Comparison of ENCODE assay signal across 1 cellular context in genomic region chr6:32153835-32154513, GRCh38.
TF ChIP-seq lines count a peak whose summit lies in the region.

Gene PPT2 (plus strand): TSS chr6:32154141. CDS start chr6:32154595, 454 bp downstream.

TF ChIP-seq in HepG2, 621 proteins besides CTCF, POLR2A, EP300 and RAD21 (continued from another document and continues in another):
- TF ChIP-seq ZKSCAN8 (CRISPR knock-in tag; IDR thresholded peaks at IDR 0.05; ENCODE audit: borderline replicate concordance) (peak; percentile 55; the same call in 1 of the 2 replicates), RBM39 (IDR thresholded peaks at IDR 0.05; ENCODE audit: low read depth, low read length, poor library complexity, severe bottlenecking) (peak; percentile 72), ZNF772 (CRISPR knock-in tag; IDR thresholded peaks at IDR 0.05) (peak; percentile 28; the same call in 1 of the 2 replicates), ZNF143 (CRISPR knock-in tag; IDR thresholded peaks at IDR 0.05) (no peak; the same call in 1 of the 2 replicates), ZNF615 (CRISPR knock-in tag; IDR thresholded peaks at IDR 0.05; ENCODE audit: borderline replicate concordance) (no peak), KMT2B (CRISPR knock-in tag; IDR thresholded peaks at IDR 0.05) (no peak), ELF3 (CRISPR knock-in tag; IDR thresholded peaks at IDR 0.05) (peak; percentile 69), NR2C2 (CRISPR knock-in tag; IDR thresholded peaks at IDR 0.05; ENCODE audit: borderline replicate concordance) (peak; percentile 93), RNF2 (conservative IDR thresholded peaks at IDR 0.05; ENCODE audit: low read depth) (no peak), ZNF710 (CRISPR knock-in tag; IDR thresholded peaks at IDR 0.05; ENCODE audit: borderline replicate concordance) (peak; percentile 83), ZNF251 (CRISPR knock-in tag; IDR thresholded peaks at IDR 0.05) (no peak; the same call in 1 of the 2 replicates), RERE (CRISPR knock-in tag; IDR thresholded peaks at IDR 0.05; ENCODE audit: low read depth) (no peak; the same call in 1 of the 2 replicates), HNF4G (IDR thresholded peaks at IDR 0.05; ENCODE audit: borderline replicate concordance, low read depth, low read length) (peak; percentile 57; the same call in 1 of the 2 replicates), HNF4G (CRISPR knock-in tag; IDR thresholded peaks at IDR 0.05; ENCODE audit: borderline replicate concordance, low read depth) (peak; percentile 26; the same call in 1 of the 2 replicates), PRDM4 (CRISPR knock-in tag; IDR thresholded peaks at IDR 0.05; ENCODE audit: borderline replicate concordance) (no peak), ZBTB33 (CRISPR knock-in tag; IDR thresholded peaks at IDR 0.05) (0 out of 2 replicates have a peak, but pooled peaks have one; percentile 28), POGZ (CRISPR knock-in tag; IDR thresholded peaks at IDR 0.05) (no peak; the same call in 1 of the 2 replicates), RXRB (CRISPR knock-in tag; IDR thresholded peaks at IDR 0.05; ENCODE audit: borderline replicate concordance) (peak; percentile 35), SRSF1 (optimal IDR thresholded peaks at IDR 0.05; ENCODE audit: low read depth, low read length) (no peak), BRF2 (CRISPR knock-in tag; IDR thresholded peaks at IDR 0.05) (no peak), HES4 (CRISPR knock-in tag; IDR thresholded peaks at IDR 0.05; ENCODE audit: borderline replicate concordance) (no peak), ZMAT5 (CRISPR knock-in tag; IDR thresholded peaks at IDR 0.05; ENCODE audit: borderline replicate concordance, low read depth) (no peak), HMGA1 (CRISPR knock-in tag; conservative IDR thresholded peaks at IDR 0.05) (no peak), ZBTB37 (CRISPR knock-in tag; IDR thresholded peaks at IDR 0.05) (no peak), RFX5 (IDR thresholded peaks at IDR 0.05; ENCODE audit: low read depth, low read length) (no peak), ATF7 (IDR thresholded peaks at IDR 0.05) (peak; percentile 46; the same call in 1 of the 2 replicates), ATF7 (CRISPR knock-in tag; IDR thresholded peaks at IDR 0.05) (peak; percentile 81), PTBP1 (IDR thresholded peaks at IDR 0.05; ENCODE audit: low read depth, low read length, poor library complexity, severe bottlenecking) (no peak), FUBP1 (CRISPR knock-in tag; IDR thresholded peaks at IDR 0.05; ENCODE audit: borderline replicate concordance) (peak; percentile 13; the same call in 1 of the 2 replicates), NR0B2 (CRISPR knock-in tag; IDR thresholded peaks at IDR 0.05) (no peak), SNRNP70 (IDR thresholded peaks at IDR 0.05; ENCODE audit: low read depth, low read length) (no peak), JUND (CRISPR knock-in tag; IDR thresholded peaks at IDR 0.05) (no peak; the same call in 1 of the 2 replicates), REXO4 (CRISPR knock-in tag; IDR thresholded peaks at IDR 0.05; ENCODE audit: borderline replicate concordance) (peak; percentile 70; the same call in 1 of the 2 replicates), ZNF740 (CRISPR knock-in tag; IDR thresholded peaks at IDR 0.05) (peak; percentile 75), DBP (CRISPR knock-in tag; IDR thresholded peaks at IDR 0.05; ENCODE audit: not compliant biosample characterization) (no peak), TOE1 (CRISPR knock-in tag; IDR thresholded peaks at IDR 0.05) (no peak), MED1 (CRISPR knock-in tag; IDR thresholded peaks at IDR 0.05) (peak; percentile 79), ARNT2 (CRISPR knock-in tag; IDR thresholded peaks at IDR 0.05; ENCODE audit: low read depth) (peak; percentile 11), ZNF367 (CRISPR knock-in tag; IDR thresholded peaks at IDR 0.05; ENCODE audit: borderline replicate concordance) (no peak), RXRA (CRISPR knock-in tag; IDR thresholded peaks at IDR 0.05) (no peak; the same call in 1 of the 2 replicates)
